30 cellular contexts compared by ENCODE assay signal in genomic region chr14:57930241-57930975, GRCh38.
"Had no signal": no experiment of that assay in that cellular context is flagged by ENCODE, and none has a peak within 500 bp of the region (broad histone marks: within the 10 kb centered on the region; RNA-seq: fewer than 3 reads in every experiment).

No MANE protein-coding gene starts in this region.

- H3K4me1 ChIP-seq: gastroesophageal sphincter, left lung, lower lobe of right lung, right lobe of liver, tibial nerve had no signal

- H3K4me3 ChIP-seq: coronary artery, dorsolateral prefrontal cortex, gastroesophageal sphincter, left lung, lower lobe of right lung, mucosa of descending colon, right lobe of liver, tibial nerve had no signal

- H3K9me3 Mint-ChIP-seq: nephron had no signal

- DNase-seq: activated CD4-positive, alpha-beta T cell treated with anti-CD3 and anti-CD28 coated beads for 48 hours; activated CD4-positive, alpha-beta T cell treated with anti-CD3 and anti-CD28 coated beads, Interleukin-2, amount 50 U/mL, for 48 hours; activated CD8-positive, alpha-beta memory T cell treated with anti-CD3 and anti-CD28 coated beads, Interleukin-2, amount 50 U/mL, for 4 hours; activated gamma-delta T cell treated with Interleukin-2 at 50 U/mL for 16 hours; activated naive CD4-positive, alpha-beta T cell treated with anti-CD3 and anti-CD28 coated beads, Interleukin-2, amount 50 U/mL, for 16 hours; activated T-cell treated with anti-CD3 and anti-CD28 coated beads, Interleukin-2, amount 50 U/mL, for 1 hour; amniotic stem cell; brain microvascular endothelial cell; dorsolateral prefrontal cortex; effector memory CD4-positive, alpha-beta T cell; erythroblast; head of caudate nucleus; hippocampal formation; kidney; left lung; lower lobe of right lung; mucosa of descending colon; posterior cingulate gyrus; right lobe of liver; stimulated activated CD4-positive, alpha-beta T cell treated with anti-CD3 and anti-CD28 coated beads, Interleukin-2, amount 100 ng/mL, for 48 hours; stimulated activated naive CD4-positive, alpha-beta T cell treated with Interleukin-2 at 50 U/mL for 16 hours; T-helper 9 cell; WERI-Rb-1 had no signal

- H3K4me1 Mint-ChIP-seq: nephron had no signal

- H3K27ac ChIP-seq: brain microvascular endothelial cell, coronary artery, dorsolateral prefrontal cortex, gastroesophageal sphincter, left lung, lower lobe of right lung, right lobe of liver, tibial nerve, WERI-Rb-1 had no signal

- FAIRE-seq: astrocyte, kidney had no signal

- H3K4me3 Mint-ChIP-seq: activated T-helper 1 cell treated with anti-CD3 and anti-CD28 coated beads, Interleukin-12 subunit alpha, Interleukin-12 subunit beta, Interleukin-2, Interleukin-4 antibody, amounts not matched to agents 30 ng/mL and 10 ng/mL and 1 ng/mL, durations not matched to agents 14 hours and 24 hours and 36 hours; nephron had no signal

- H3K9me3 ChIP-seq: gastroesophageal sphincter, left lung, lower lobe of right lung, mucosa of descending colon, right lobe of liver, tibial nerve had no signal

- H3K36me3 ChIP-seq: brain microvascular endothelial cell, gastroesophageal sphincter, left lung, lower lobe of right lung, right lobe of liver, tibial nerve, WERI-Rb-1 had no signal

- ATAC-seq: activated CD4-positive, CD25-positive, alpha-beta regulatory T cell treated with anti-CD3 and anti-CD28 coated beads, Interleukin-2, amount 50 U/mL, for 24 hours; gastroesophageal sphincter; left lung; lower lobe of right lung; mucosa of descending colon; right lobe of liver had no signal

- H3K27me3 ChIP-seq: brain microvascular endothelial cell, gastroesophageal sphincter, left lung, tibial nerve had no signal

- H3K27ac Mint-ChIP-seq: activated T-helper 1 cell treated with anti-CD3 and anti-CD28 coated beads, Interleukin-12 subunit alpha, Interleukin-12 subunit beta, Interleukin-2, Interleukin-4 antibody, amounts not matched to agents 30 ng/mL and 10 ng/mL and 1 ng/mL, durations not matched to agents 14 hours and 24 hours and 36 hours; nephron had no signal
